ENCODE assay signal across 8 cellular contexts in the genomic region with DNA sequence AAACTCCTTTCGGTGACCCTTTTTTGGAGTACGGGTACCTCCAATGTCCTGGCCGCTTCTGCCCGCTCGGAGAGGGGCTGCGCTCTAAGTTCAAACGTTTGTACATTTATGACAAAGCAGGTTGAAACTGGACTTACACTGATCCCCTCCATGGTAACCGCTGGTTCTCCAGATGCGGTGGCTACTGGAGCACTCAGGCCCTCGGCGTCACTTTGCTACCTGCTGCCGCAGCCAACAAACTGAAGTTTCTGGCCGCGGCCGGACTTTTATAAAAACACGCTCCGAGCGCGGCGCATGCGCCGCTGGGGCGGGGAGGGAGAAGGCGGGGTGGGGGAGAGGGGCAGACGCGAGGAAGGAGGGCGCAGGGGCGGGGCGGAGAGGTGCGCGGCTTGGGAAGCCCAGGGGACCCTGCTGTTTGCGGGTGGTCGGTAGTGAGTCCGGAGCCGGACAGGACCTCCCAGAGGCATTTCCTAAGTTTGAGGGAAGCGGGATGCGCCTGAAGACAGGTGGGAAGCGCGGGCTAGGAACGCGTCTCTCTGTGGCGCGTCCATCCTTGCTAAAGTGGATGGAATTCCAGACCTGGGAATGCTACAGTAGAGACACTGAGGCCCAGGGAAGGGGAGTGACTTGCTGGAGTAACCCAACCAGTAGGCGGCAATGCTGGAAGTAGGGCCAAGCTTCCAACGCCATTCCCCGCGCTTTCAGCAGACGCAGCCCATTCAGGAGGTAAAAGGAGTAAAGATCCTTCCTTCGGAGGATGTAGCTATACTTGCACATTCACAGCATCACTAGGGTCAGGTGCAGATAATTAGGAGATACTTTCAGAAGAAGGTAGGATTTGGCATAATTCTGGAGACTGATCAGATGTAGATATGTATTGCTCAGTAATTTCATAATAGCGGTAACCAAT. TPM values are rescaled to one million over a fixed set of nuclear protein-coding genes. Genes with fewer than 3 reads are reported as not detected.
DNase-seq lines count a peak whose midpoint lies in the region; ATAC-seq lines count a peak whose summit lies in the region.

A gene (minus strand): TSS at position 241 of the 910 bp plus-strand sequence. CDS start 89 bp downstream, at position 152.

- no peaks in the 10 kb centered on the region for H3K9me3 Mint-ChIP-seq in activated CD4-positive, alpha-beta T cell treated with anti-CD3 and anti-CD28 coated beads, Interleukin-2, amount 10 ng/mL, durations not matched to agents 7 days and 5 days

- peak; percentile 27 for ATAC-seq in HG02852 (IDR thresholded peaks at IDR 0.05; ENCODE audit: unreplicated experiment)

- DNase-seq in ELR (ENCODE audit: low read depth) (peak; percentile 29), NCI-H2227 treated with DMSO at 0.1 percent for 48 hours (lab: John Stamatoyannopoulos, UW) (peak; percentile 94), dermis microvascular lymphatic vessel endothelial cell (ENCODE audit: low read depth in 2 of 2) (peak; percentile 18 to 69), medulla oblongata (ENCODE audit: extremely low spot score) (peak; percentile 85), NCI-H226 (no peak)
- DNase-seq in activated CD4-positive, alpha-beta T cell treated with anti-CD3 and anti-CD28 coated beads, Interleukin-2, amount 10 ng/mL, durations not matched to agents 7 days and 5 days: peak; percentile 86
- DNase-seq in stimulated activated CD4-positive, alpha-beta T cell treated with anti-CD3 and anti-CD28 coated beads, TNF-alpha, amount 100 ng/mL, for 48 hours (ENCODE audit: low read depth in 3 of 3): peak; percentile 66 to 76 (median 73)

- POLR2A ChIA-PET in activated CD4-positive, alpha-beta T cell treated with anti-CD3 and anti-CD28 coated beads, Interleukin-2, amount 10 ng/mL, durations not matched to agents 7 days and 5 days (lab: Charles Lee): no interaction called here

- H3K36me3 Mint-ChIP-seq in activated CD4-positive, alpha-beta T cell treated with anti-CD3 and anti-CD28 coated beads, Interleukin-2, amount 10 ng/mL, durations not matched to agents 7 days and 5 days (ENCODE audit: low read depth): peaks cover 38% of the 10 kb centered on the region

- H3K4me3 Mint-ChIP-seq in activated CD4-positive, alpha-beta T cell treated with anti-CD3 and anti-CD28 coated beads, Interleukin-2, amount 10 ng/mL, durations not matched to agents 7 days and 5 days: peak within 1 kb of the TSS; percentile 98

- H3K27ac Mint-ChIP-seq in activated CD4-positive, alpha-beta T cell treated with anti-CD3 and anti-CD28 coated beads, Interleukin-2, amount 10 ng/mL, durations not matched to agents 7 days and 5 days: peak within 1 kb of the TSS; percentile 98

- peaks cover 23% of the 10 kb centered on the region for H3K27me3 Mint-ChIP-seq in activated CD4-positive, alpha-beta T cell treated with anti-CD3 and anti-CD28 coated beads, Interleukin-2, amount 10 ng/mL, durations not matched to agents 7 days and 5 days

- CTCF ChIA-PET in activated CD4-positive, alpha-beta T cell treated with anti-CD3 and anti-CD28 coated beads, Interleukin-2, amount 10 ng/mL, durations not matched to agents 7 days and 5 days (lab: Charles Lee): interaction anchor here (1.2 kb wide), 1 partner anchor 30 kb away, joined by 6 read pairs; no protein-coding TSS in a partner anchor

- peaks cover 57% of the 10 kb centered on the region for H3K4me1 Mint-ChIP-seq in activated CD4-positive, alpha-beta T cell treated with anti-CD3 and anti-CD28 coated beads, Interleukin-2, amount 10 ng/mL, durations not matched to agents 7 days and 5 days

RNA-seq across cellular contexts. Expression of the gene that starts here (rescaled TPM):
- 100 to 1,000 TPM; 147 to 169 TPM for total RNA-seq in activated CD4-positive, alpha-beta T cell treated with anti-CD3 and anti-CD28 coated beads, Interleukin-2, amount 10 ng/mL, durations not matched to agents 7 days and 5 days
- 26.8 and 37.0 TPM in 2 replicates for total RNA-seq in dermis microvascular lymphatic vessel endothelial cell
